In genomic region chr2:130874512-130874911, GRCh38 we compare ENCODE assay signal across 19 cellular contexts.
"Had no signal": no experiment of that assay in that cellular context is flagged by ENCODE, and none has a peak within 500 bp of the region (broad histone marks: within the 10 kb centered on the region; RNA-seq: fewer than 3 reads in every experiment).

No MANE protein-coding gene starts in this region.

- H3K4me1 Mint-ChIP-seq: nephron had no signal

- DNase-seq: activated CD4-positive, CD25-positive, alpha-beta regulatory T cell treated with anti-CD3 and anti-CD28 coated beads, Interleukin-2, amount 50 U/mL, for 72 hours; activated CD8-positive, alpha-beta memory T cell treated with anti-CD3 and anti-CD28 coated beads for 24 hours; activated CD8-positive, alpha-beta memory T cell treated with anti-CD3 and anti-CD28 coated beads, Interleukin-2, amount 50 U/mL, for 48 hours; activated naive CD8-positive, alpha-beta T cell treated with anti-CD3 and anti-CD28 coated beads for 36 hours; dermis blood vessel endothelial cell; foreskin melanocyte; glutamatergic neuron; hippocampal formation; lower lobe of right lung; stimulated activated naive CD4-positive, alpha-beta T cell treated with Interleukin-2 at 50 U/mL for 16 hours; T-helper 2 cell had no signal

- H3K4me1 ChIP-seq: lower lobe of right lung, tibial artery had no signal

- H3K9me3 Mint-ChIP-seq: activated naive CD8-positive, alpha-beta T cell treated with anti-CD3 and anti-CD28 coated beads for 36 hours; activated T-cell treated with anti-CD3 and anti-CD28 coated beads, Interleukin-2, amount 50 U/mL, for 72 hours had no signal

- H3K9me3 ChIP-seq: lower lobe of right lung, tibial artery had no signal

- H3K27me3 ChIP-seq: cardiac muscle cell had no signal

- H3K36me3 Mint-ChIP-seq: activated naive CD8-positive, alpha-beta T cell treated with anti-CD3 and anti-CD28 coated beads for 36 hours; mesothelial cell of epicardium had no signal

- FAIRE-seq: islet of Langerhans, urothelium cell line had no signal

- H3K27me3 Mint-ChIP-seq: activated naive CD8-positive, alpha-beta T cell treated with anti-CD3 and anti-CD28 coated beads for 36 hours had no signal

- H3K4me3 Mint-ChIP-seq: activated naive CD8-positive, alpha-beta T cell treated with anti-CD3 and anti-CD28 coated beads for 36 hours; mesothelial cell of epicardium; nephron had no signal

- H3K27ac ChIP-seq: cardiac muscle cell, lower lobe of right lung, tibial artery, VCaP had no signal

- H3K27ac Mint-ChIP-seq: activated naive CD8-positive, alpha-beta T cell treated with anti-CD3 and anti-CD28 coated beads for 36 hours; activated T-cell treated with anti-CD3 and anti-CD28 coated beads, Interleukin-2, amount 50 U/mL, for 72 hours; mesothelial cell of epicardium; nephron had no signal

- H3K36me3 ChIP-seq: cardiac muscle cell, lower lobe of right lung, tibial artery had no signal

- H3K4me3 ChIP-seq: cardiac muscle cell, lower lobe of right lung, tibial artery had no signal
